20 cellular contexts compared by ENCODE assay signal in the genomic region with DNA sequence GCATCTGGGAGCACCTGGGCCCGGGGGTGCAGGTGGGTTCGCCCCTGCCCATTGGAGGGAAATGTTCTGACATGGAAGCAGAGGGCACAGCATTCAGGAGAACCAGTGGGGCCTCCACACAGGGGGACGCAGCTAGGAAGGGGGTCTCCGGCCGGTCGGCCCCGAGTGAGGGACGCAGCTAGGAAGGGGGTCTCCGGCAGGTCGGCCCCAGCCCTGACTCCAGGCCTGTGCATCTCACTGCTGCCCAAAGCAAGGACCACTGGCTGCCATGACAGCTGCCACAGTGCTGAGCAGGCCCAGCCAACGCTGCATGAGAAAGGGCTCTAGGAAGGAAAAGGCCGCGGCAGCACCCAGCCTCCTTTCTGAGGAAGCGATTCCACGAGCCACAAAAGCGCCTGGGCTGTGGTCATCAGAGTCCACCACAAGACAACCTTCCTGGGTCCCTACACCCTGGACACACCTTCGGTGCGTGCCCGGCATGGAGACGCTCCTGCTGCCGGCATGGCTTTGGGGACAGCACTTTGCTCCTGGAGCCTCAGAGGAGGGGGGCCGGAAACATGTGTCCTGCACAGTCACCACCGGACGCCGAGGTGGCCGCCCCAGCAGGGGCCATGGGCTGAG. TPM values are rescaled to one million over a fixed set of nuclear protein-coding genes. Genes with fewer than 3 reads are reported as not detected.
DNase-seq lines count a peak whose midpoint lies in the region; ATAC-seq, FAIRE-seq and TF ChIP-seq lines count a peak whose summit lies in the region.
"Had no signal": no experiment of that assay in that cellular context is flagged by ENCODE, and none has a peak within 500 bp of the region (broad histone marks: within the 10 kb centered on the region; RNA-seq: fewer than 3 reads in every experiment).

No MANE protein-coding gene starts in this region.

- intact Hi-C loops in CD4-positive, alpha-beta memory T cell (cut with micrococcal nuclease): no loop called here
- intact Hi-C loops in K562 (cut with micrococcal nuclease): no loop called here
- intact Hi-C loops in Calu3 (cut with micrococcal nuclease; ENCODE audit: unreplicated experiment): no loop called here

- peak overlapping the region; percentile 71 for H3K4me2 ChIP-seq in BLaER1
- H3K4me2 ChIP-seq in K562 (ENCODE audit: insufficient read depth, low read length): no peak overlapping the region

- TF ChIP-seq POLR2A in K562 (conservative IDR thresholded peaks at IDR 0.05): no peak

- no peaks in the 10 kb centered on the region for H3K27me3 Mint-ChIP-seq in CD4-positive, alpha-beta memory T cell
- H3K27me3 Mint-ChIP-seq in natural killer cell treated with Interleukin-12 subunit alpha and Interleukin-12 subunit beta and Interleukin-15 and Interleukin-18, amount 100 ng/mL, for 72 hours: no peaks in the 10 kb centered on the region
- no peaks in the 10 kb centered on the region for H3K27me3 Mint-ChIP-seq in Calu3 (ENCODE audit: unreplicated experiment)

- no peak for TF ChIP-seq EP300 in K562 (IDR thresholded peaks at IDR 0.05; ENCODE audit: low read length)

- TF ChIP-seq CTCF in K562 (IDR thresholded peaks at IDR 0.05 in 2 of 3, conservative IDR thresholded peaks at IDR 0.05 in 1 of 3; ENCODE audit: insufficient read depth in 2 of 3, low read depth in 1 of 3, low read length in 3 of 3) (no peak), Calu3 (IDR thresholded peaks at IDR 0.05; ENCODE audit: unreplicated experiment) (no peak)

- BruUV-seq in K562 (replicated peaks; lab: Mats Ljungman, UMichigan): no TSS peak
- BruUV-seq in Calu3 (replicated peaks; lab: Mats Ljungman, UMichigan): no TSS peak

- FAIRE-seq in K562 (lab: Jason Lieb, UNC): no peak
- FAIRE-seq: GM12892, islet of Langerhans had no signal

- no peak for DNase-seq in CD4-positive, alpha-beta memory T cell
- no peak for DNase-seq in K562 (ENCODE audit: extremely low read depth in 1 of 4, low spot score in 3 of 4)
- no peak for DNase-seq in natural killer cell treated with Interleukin-12 subunit alpha and Interleukin-12 subunit beta and Interleukin-15 and Interleukin-18, amount 100 ng/mL, for 72 hours (ENCODE audit: low spot score)
- no peak for DNase-seq in Calu3
- no peak for DNase-seq in NCI-H1417 (lab: John Stamatoyannopoulos, UW)
- DNase-seq: activated CD8-positive, alpha-beta memory T cell treated with anti-CD3 and anti-CD28 coated beads, Interleukin-2, amount 50 U/mL, for 4 hours; BE2C; central memory CD4-positive, alpha-beta T cell; EL; NCI-H1105 treated with DMSO at 0.1 percent for 48 hours; NCI-H226; stimulated activated CD8-positive, alpha-beta memory T cell treated with anti-CD3 and anti-CD28 coated beads, Interleukin-4, amount 100 ng/mL, for 48 hours had no signal

- TF ChIP-seq RAD21 in K562 (CRISPR knock-in tag; conservative IDR thresholded peaks at IDR 0.05 in 1 of 2, IDR thresholded peaks at IDR 0.05 in 1 of 2): no peak

- H3K4me3 ChIP-seq in BLaER1 (no peak overlapping the region), K562 (no peak overlapping the region)
- H3K4me3 ChIP-seq in CD4-positive, alpha-beta memory T cell (ENCODE audit: low read length in 2 of 2): no peak overlapping the region
- H3K4me3 ChIP-seq: tibial nerve had no signal

- peak overlapping the region in 6 of 8 donors; percentile 39 to 70 (median 58) for H3K4me3 Mint-ChIP-seq in CD4-positive, alpha-beta memory T cell
- peak overlapping the region; percentile 58 for H3K4me3 Mint-ChIP-seq in natural killer cell treated with Interleukin-12 subunit alpha and Interleukin-12 subunit beta and Interleukin-15 and Interleukin-18, amount 100 ng/mL, for 72 hours
- no peak overlapping the region for H3K4me3 Mint-ChIP-seq in Calu3 (ENCODE audit: low read depth, unreplicated experiment)

- peaks cover 69% of the 10 kb centered on the region for H3K79me2 ChIP-seq in K562 (ENCODE audit: control insufficient read depth, insufficient read depth, low read length)

- H3K4me1 ChIP-seq in BLaER1 (peaks cover 96% of the 10 kb centered on the region), K562 (replicated peaks in 1 of 2; ENCODE audit: control insufficient read depth in 2 of 2, insufficient read depth in 2 of 2, low read length in 2 of 2) (peaks cover 19 to 63% of the 10 kb centered on the region in 2 experiments)
- peaks cover 91% of the 10 kb centered on the region for H3K4me1 ChIP-seq in CD4-positive, alpha-beta memory T cell (ENCODE audit: insufficient read depth, low read length)

- H3K4me1 Mint-ChIP-seq in CD4-positive, alpha-beta memory T cell: peaks cover 53 to 90% (median 72%) of the 10 kb centered on the region in 4 donors
- peaks cover 55 to 57% of the 10 kb centered on the region in 2 donors for H3K4me1 Mint-ChIP-seq in natural killer cell treated with Interleukin-12 subunit alpha and Interleukin-12 subunit beta and Interleukin-15 and Interleukin-18, amount 100 ng/mL, for 72 hours (ENCODE audit: low read depth in 2 of 2)
- H3K4me1 Mint-ChIP-seq in Calu3 (ENCODE audit: low read depth, unreplicated experiment): no peaks in the 10 kb centered on the region

- 82% methylated on average over 12 of the region's 26 CpGs for WGBS in K562 (ENCODE audit: insufficient coverage, low coverage, missing lambda C conversion rate)

- ATAC-seq in K562 (peak; percentile 31), HG03442 (IDR thresholded peaks at IDR 0.05; ENCODE audit: unreplicated experiment) (no peak), HG03439 (IDR thresholded peaks at IDR 0.05; ENCODE audit: unreplicated experiment) (no peak)
- ATAC-seq in natural killer cell treated with Interleukin-12 subunit alpha and Interleukin-12 subunit beta and Interleukin-15 and Interleukin-18, amount 100 ng/mL, for 72 hours: no peak

- H4K20me1 ChIP-seq in BLaER1 (peaks cover 85% of the 10 kb centered on the region), K562 (replicated peaks; ENCODE audit: control insufficient read depth, insufficient read depth, low read length) (0 out of 2 replicates have a peak, but pooled peaks cover 4% of the 10 kb centered on the region)

- no peaks in the 10 kb centered on the region for H3K9me1 ChIP-seq in K562 (ENCODE audit: control insufficient read depth, insufficient read depth, low read length)

- H3K27me3 ChIP-seq in BLaER1 (no peaks in the 10 kb centered on the region), K562 (ENCODE audit: control insufficient read depth in 2 of 2, insufficient read depth in 2 of 2, low read length in 2 of 2) (no peaks in the 10 kb centered on the region)
- no peaks in the 10 kb centered on the region for H3K27me3 ChIP-seq in CD4-positive, alpha-beta memory T cell (ENCODE audit: insufficient read depth, low read length)
- H3K27me3 ChIP-seq: BE2C, tibial nerve had no signal

- CTCF ChIA-PET in CD4-positive, alpha-beta memory T cell (lab: Charles Lee; ENCODE audit: partially characterized antibody): interaction anchor here (0.7 kb wide), 1 partner anchor 12 kb away, joined by 3 read pairs; no protein-coding TSS in a partner anchor
- CTCF ChIA-PET in K562 (lab: Yijun Ruan, JAX; ENCODE audit: low intra/inter-chr PET ratio): no interaction called here
- CTCF ChIA-PET in Calu3 (lab: Charles Lee): no interaction called here

- in situ Hi-C loops in K562 (cut with MboI): no loop called here

- peaks cover 6% of the 10 kb centered on the region; the same call in 1 of the 2 replicates for H3K36me3 ChIP-seq in BLaER1
- peaks cover 8% of the 10 kb centered on the region for H3K36me3 ChIP-seq in CD4-positive, alpha-beta memory T cell (ENCODE audit: insufficient read depth, low read length)
- no peaks in the 10 kb centered on the region; the same call in 2 of the 3 replicates for H3K36me3 ChIP-seq in K562 (ENCODE audit: control insufficient read depth, insufficient read depth, low read length)
- H3K36me3 ChIP-seq: BE2C, tibial nerve had no signal

- peaks cover 40 to 59% of the 10 kb centered on the region in 2 donors for H3K36me3 Mint-ChIP-seq in CD4-positive, alpha-beta memory T cell
- peaks cover 6% of the 10 kb centered on the region for H3K36me3 Mint-ChIP-seq in natural killer cell treated with Interleukin-12 subunit alpha and Interleukin-12 subunit beta and Interleukin-15 and Interleukin-18, amount 100 ng/mL, for 72 hours
- no peaks in the 10 kb centered on the region for H3K36me3 Mint-ChIP-seq in Calu3 (ENCODE audit: insufficient read depth, unreplicated experiment)

- H3K9me3 ChIP-seq in BLaER1: no peaks in the 10 kb centered on the region
- H3K9me3 ChIP-seq in CD4-positive, alpha-beta memory T cell (ENCODE audit: control insufficient read depth in 1 of 2, low read length in 2 of 2): no peaks in the 10 kb centered on the region
- no peaks in the 10 kb centered on the region for H3K9me3 ChIP-seq in K562 (replicated peaks; ENCODE audit: control insufficient read depth, insufficient read depth, low read depth, low read length)
- H3K9me3 ChIP-seq: BE2C, tibial nerve had no signal

- H3K9me3 Mint-ChIP-seq in CD4-positive, alpha-beta memory T cell: peaks cover 0 to 5% (median 0%) of the 10 kb centered on the region in 8 donors
- no peaks in the 10 kb centered on the region for H3K9me3 Mint-ChIP-seq in natural killer cell treated with Interleukin-12 subunit alpha and Interleukin-12 subunit beta and Interleukin-15 and Interleukin-18, amount 100 ng/mL, for 72 hours
- no peaks in the 10 kb centered on the region for H3K9me3 Mint-ChIP-seq in Calu3 (ENCODE audit: low read depth, unreplicated experiment)

- POLR2A ChIA-PET in CD4-positive, alpha-beta memory T cell (lab: Charles Lee; ENCODE audit: partially characterized antibody): interaction anchor here (2.1 to 2.6 kb wide), 2 partner anchors 9 to 20 kb away, joined by 9 to 18 read pairs; a partner anchor contains a TSS
- POLR2A ChIA-PET in K562 (lab: Yijun Ruan, JAX): interaction anchor here (0.5 kb wide), 1 partner anchor 235 kb away, joined by 5 read pairs; no protein-coding TSS in a partner anchor

- H2AFZ ChIP-seq in K562 (ENCODE audit: low read depth, low read length): no peak overlapping the region

- H3K27ac Mint-ChIP-seq in CD4-positive, alpha-beta memory T cell: peak overlapping the region in 2 of 7 donors; percentile 74 to 91
- peak overlapping the region; percentile 65 to 75 for H3K27ac Mint-ChIP-seq in natural killer cell treated with Interleukin-12 subunit alpha and Interleukin-12 subunit beta and Interleukin-15 and Interleukin-18, amount 100 ng/mL, for 72 hours
- no peak overlapping the region for H3K27ac Mint-ChIP-seq in Calu3 (ENCODE audit: unreplicated experiment)

- peak overlapping the region; percentile 56 for H3K27ac ChIP-seq in BLaER1
- H3K27ac ChIP-seq in CD4-positive, alpha-beta memory T cell (ENCODE audit: low read depth, low read length): no peak overlapping the region
- peak overlapping the region; percentile 22; the same call in 1 of the 3 replicates for H3K27ac ChIP-seq in K562 (ENCODE audit: extremely low read depth, low read depth, low read length)

- H3K9ac ChIP-seq in BLaER1 (no peak overlapping the region), K562 (ENCODE audit: insufficient read depth in 1 of 2, low read depth in 2 of 2, low read length in 2 of 2) (peak overlapping the region in 1 of 2 experiments; percentile 64; a peak in 2 of 4 replicates)

RNA-seq across cellular contexts. Expression of a gene that starts 9.7 kb away (rescaled TPM):
- total RNA-seq in CD4-positive, alpha-beta memory T cell: 100 to 1,000 TPM; 171 to 174 TPM
- polyA plus RNA-seq in CD4-positive, alpha-beta memory T cell: 100 to 1,000 TPM in 1 of 2 donors, 10 to 100 TPM in 1; 65.5 to 141 TPM
- 25.3 and 38.4 TPM in 2 replicates for total RNA-seq in K562 (2011; cell fraction: chromatin; rRNA removed; ENCODE audit: low replicate concordance)
- total RNA-seq in K562 (2011; cell fraction: nucleolus; rRNA removed): 14.7 and 16.1 TPM in 2 replicates
- total RNA-seq in K562 (2011; cell fraction: nucleoplasm; rRNA removed): 13.4 and 15.3 TPM in 2 replicates
- 15.3 and 17.8 TPM in 2 replicates for total RNA-seq in K562 (2014; rRNA removed)
- total RNA-seq in K562 (2014; rRNA removed; fragmentation: Illumina TruSeq; extraction: Trizol): 9.6 and 10.7 TPM in 2 replicates
- 12.9 and 13.7 TPM in 2 replicates for total RNA-seq in K562 (2015; rRNA removed; fragmentation: Illumina TruSeq; extraction: Trizol)
- 21.4 and 25.3 TPM in 2 replicates for total RNA-seq in K562 (2021)
- 14.1 and 14.4 TPM in 2 replicates for polyA plus RNA-seq in K562 (2011; rRNA removed)
- 14.1 and 18.5 TPM in 2 replicates for polyA plus RNA-seq in K562 (2011; cell fraction: cytosol; rRNA removed)
- polyA plus RNA-seq in K562 (2011; cell fraction: nucleus; rRNA removed): 16.6 and 21.7 TPM in 2 replicates
- 17.5 and 23.4 TPM in 2 replicates for polyA plus RNA-seq in K562 (2012)
- polyA plus RNA-seq in K562 (2014; fragmentation: Illumina TruSeq; extraction: Trizol): 17.3 and 19.7 TPM in 2 replicates
- polyA plus RNA-seq in K562 (2014; fragmentation: Nextera tagmentation; extraction: Ambion mirVana): 1 to 10 TPM in 1 of 2 experiments, under 1 TPM in 1; 0.72 to 1.2 TPM
- 19.1 and 21.9 TPM in 2 replicates for polyA plus RNA-seq in K562 (2014; rRNA removed)
- 10.5 and 13.0 TPM in 2 replicates for polyA minus RNA-seq in K562 (2011; rRNA and poly(A)+ RNA removed)
- polyA minus RNA-seq in K562 (2011; cell fraction: cytosol; rRNA and poly(A)+ RNA removed): 10.9 and 12.9 TPM in 2 replicates
- 6.3 and 8.4 TPM in 2 replicates for polyA minus RNA-seq in K562 (2011; cell fraction: nucleus; rRNA and poly(A)+ RNA removed)
- 10 to 100 TPM in 1 of 2 donors, 1 to 10 TPM in 1; 6.9 to 11.7 TPM for total RNA-seq in natural killer cell treated with Interleukin-12 subunit alpha and Interleukin-12 subunit beta and Interleukin-15 and Interleukin-18, amount 100 ng/mL, for 72 hours
- 0.26 and 0.49 TPM in 2 replicates for total RNA-seq in Calu3 (2022)

RNA-seq across cellular contexts. Expression of a gene that starts 56.4 kb away (rescaled TPM):
- total RNA-seq in CD4-positive, alpha-beta memory T cell: not detected
- not detected for polyA plus RNA-seq in CD4-positive, alpha-beta memory T cell
- not detected in 2 replicates for total RNA-seq in K562 (2011; cell fraction: chromatin; rRNA removed; ENCODE audit: low replicate concordance)
- not detected in 2 replicates for total RNA-seq in K562 (2011; cell fraction: nucleolus; rRNA removed)
- not detected in 2 replicates for total RNA-seq in K562 (2011; cell fraction: nucleoplasm; rRNA removed)
- not detected in 2 replicates for total RNA-seq in K562 (2014; rRNA removed)
- not detected in 2 replicates for total RNA-seq in K562 (2014; rRNA removed; fragmentation: Illumina TruSeq; extraction: Trizol)
- total RNA-seq in K562 (2015; rRNA removed; fragmentation: Illumina TruSeq; extraction: Trizol): not detected in 2 replicates
- not detected in 2 replicates for total RNA-seq in K562 (2021)
- not detected in 2 replicates for polyA plus RNA-seq in K562 (2011; rRNA removed)
- not detected in 2 replicates for polyA plus RNA-seq in K562 (2011; cell fraction: cytosol; rRNA removed)
- not detected in 2 replicates for polyA plus RNA-seq in K562 (2011; cell fraction: nucleus; rRNA removed)
- 0.07 and 0.40 TPM in 2 replicates for polyA plus RNA-seq in K562 (2012)
- polyA plus RNA-seq in K562 (2014; fragmentation: Illumina TruSeq; extraction: Trizol): not detected in 2 replicates
- not detected for polyA plus RNA-seq in K562 (2014; fragmentation: Nextera tagmentation; extraction: Ambion mirVana)
- polyA plus RNA-seq in K562 (2014; rRNA removed): not detected in 2 replicates
- not detected in 2 replicates for polyA minus RNA-seq in K562 (2011; rRNA and poly(A)+ RNA removed)
- not detected in 2 replicates for polyA minus RNA-seq in K562 (2011; cell fraction: cytosol; rRNA and poly(A)+ RNA removed)
- not detected in 2 replicates for polyA minus RNA-seq in K562 (2011; cell fraction: nucleus; rRNA and poly(A)+ RNA removed)
- total RNA-seq in natural killer cell treated with Interleukin-12 subunit alpha and Interleukin-12 subunit beta and Interleukin-15 and Interleukin-18, amount 100 ng/mL, for 72 hours: not detected
- not detected in 2 replicates for total RNA-seq in Calu3 (2022)
- total RNA-seq: glomerular endothelial cell, renal cortical epithelial cell, tibial nerve had no signal

Comparison
In these comparisons a context has a peak if more than half of its experiments do, and no peak if none do; other contexts are left out.
1. RNA of a gene that starts 9.7 kb away (total RNA-seq): 171 to 174 TPM in CD4-positive, alpha-beta memory T cell; 9.6 to 38.4 TPM in K562, 6.9 to 11.7 TPM in natural killer cell treated with Interleukin-12 subunit alpha and Interleukin-12 subunit beta and Interleukin-15 and Interleukin-18, amount 100 ng/mL, for 72 hours and 0.26 to 0.49 TPM in Calu3; every median in the first group is over 4 times any median in the second.